ENCODE assay signal across 32 cellular contexts in the genomic region with DNA sequence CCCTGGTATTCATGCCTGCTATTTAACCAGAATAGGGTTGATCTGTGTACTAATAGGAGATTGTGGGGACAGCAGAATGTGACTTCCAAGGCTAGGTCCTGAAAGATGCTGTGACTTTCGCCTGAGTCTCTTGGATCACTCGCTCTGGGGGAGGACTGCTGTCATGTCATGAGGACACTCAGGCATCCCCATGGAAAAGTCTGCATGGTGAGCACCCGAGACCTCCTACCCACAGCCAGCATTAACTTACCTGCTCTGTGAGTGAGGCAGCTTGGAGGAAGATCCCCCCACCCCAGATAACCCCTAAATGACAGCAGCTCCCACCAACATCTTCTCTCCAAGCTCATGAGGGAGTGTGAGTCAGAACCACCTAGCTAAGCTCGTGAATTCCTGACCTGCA. TPM values are rescaled to one million over a fixed set of nuclear protein-coding genes. Genes with fewer than 3 reads are reported as not detected.
"Had no signal": no experiment of that assay in that cellular context is flagged by ENCODE, and none has a peak within 500 bp of the region (broad histone marks: within the 10 kb centered on the region; RNA-seq: fewer than 3 reads in every experiment).

No MANE protein-coding gene starts in this region.

- H3K27me3 Mint-ChIP-seq: activated CD4-positive, alpha-beta T cell treated with anti-CD3 and anti-CD28 coated beads, Interleukin-2, amount 10 ng/mL, durations not matched to agents 7 days and 5 days had no signal

- H3K9me3 Mint-ChIP-seq: activated CD4-positive, alpha-beta memory T cell treated with anti-CD3 and anti-CD28 coated beads, Interleukin-2, amount 10 ng/mL, durations not matched to agents 7 days and 5 days; activated CD4-positive, alpha-beta T cell treated with anti-CD3 and anti-CD28 coated beads, Interleukin-2, amount 10 ng/mL, durations not matched to agents 7 days and 5 days; activated naive CD4-positive, alpha-beta T cell treated with anti-CD3 and anti-CD28 coated beads, Interleukin-2, amount 10 ng/mL, durations not matched to agents 7 days and 5 days; activated naive CD4-positive, alpha-beta T cell treated with anti-CD3 and anti-CD28 coated beads, Interleukin-2, amount 50 U/mL, for 72 hours; activated naive CD8-positive, alpha-beta T cell treated with anti-CD3 and anti-CD28 coated beads, Interleukin-2, amount 10 ng/mL, durations not matched to agents 7 days and 5 days; central memory CD8-positive, alpha-beta T cell had no signal

- H3K36me3 Mint-ChIP-seq: activated naive CD4-positive, alpha-beta T cell treated with anti-CD3 and anti-CD28 coated beads, Interleukin-2, amount 10 ng/mL, durations not matched to agents 7 days and 5 days; activated naive CD4-positive, alpha-beta T cell treated with anti-CD3 and anti-CD28 coated beads, Interleukin-2, amount 50 U/mL, for 72 hours; activated naive CD8-positive, alpha-beta T cell treated with anti-CD3 and anti-CD28 coated beads, Interleukin-2, amount 10 ng/mL, durations not matched to agents 7 days and 5 days; brain had no signal

- H3K27ac Mint-ChIP-seq: activated CD4-positive, alpha-beta memory T cell treated with anti-CD3 and anti-CD28 coated beads, Interleukin-2, amount 10 ng/mL, durations not matched to agents 7 days and 5 days; activated CD4-positive, alpha-beta T cell treated with anti-CD3 and anti-CD28 coated beads for 36 hours; activated CD4-positive, alpha-beta T cell treated with anti-CD3 and anti-CD28 coated beads, Interleukin-2, amount 10 ng/mL, durations not matched to agents 7 days and 5 days; activated naive CD4-positive, alpha-beta T cell treated with anti-CD3 and anti-CD28 coated beads, Interleukin-2, amount 10 ng/mL, durations not matched to agents 7 days and 5 days; activated naive CD4-positive, alpha-beta T cell treated with anti-CD3 and anti-CD28 coated beads, Interleukin-2, amount 50 U/mL, for 72 hours; activated naive CD8-positive, alpha-beta T cell treated with anti-CD3 and anti-CD28 coated beads, Interleukin-2, amount 10 ng/mL, durations not matched to agents 7 days and 5 days; brain had no signal

- H3K4me1 Mint-ChIP-seq: activated CD4-positive, alpha-beta memory T cell treated with anti-CD3 and anti-CD28 coated beads, Interleukin-2, amount 10 ng/mL, durations not matched to agents 7 days and 5 days; activated CD4-positive, alpha-beta T cell treated with anti-CD3 and anti-CD28 coated beads for 36 hours; activated CD4-positive, alpha-beta T cell treated with anti-CD3 and anti-CD28 coated beads, Interleukin-2, amount 10 ng/mL, durations not matched to agents 7 days and 5 days; activated naive CD4-positive, alpha-beta T cell treated with anti-CD3 and anti-CD28 coated beads, Interleukin-2, amount 10 ng/mL, durations not matched to agents 7 days and 5 days; activated naive CD8-positive, alpha-beta T cell treated with anti-CD3 and anti-CD28 coated beads, Interleukin-2, amount 10 ng/mL, durations not matched to agents 7 days and 5 days; brain; central memory CD8-positive, alpha-beta T cell had no signal

- H3K4me1 ChIP-seq: ascending aorta, breast epithelium, esophagus squamous epithelium, gastroesophageal sphincter had no signal

- H3K27ac ChIP-seq: ascending aorta, breast epithelium, cardiac muscle cell, epithelial cell of prostate, esophagus squamous epithelium, gastroesophageal sphincter had no signal

- DNase-seq: activated CD4-positive, alpha-beta memory T cell treated with anti-CD3 and anti-CD28 coated beads, Interleukin-2, amount 10 ng/mL, durations not matched to agents 7 days and 5 days; activated CD4-positive, alpha-beta T cell treated with anti-CD3 and anti-CD28 coated beads for 36 hours; activated CD4-positive, alpha-beta T cell treated with anti-CD3 and anti-CD28 coated beads, Interleukin-2, amount 10 ng/mL, durations not matched to agents 7 days and 5 days; activated CD4-positive, alpha-beta T cell treated with anti-CD3 and anti-CD28 coated beads, Interleukin-2, amount 50 U/mL, for 4 hours; activated CD4-positive, CD25-positive, alpha-beta regulatory T cell; activated CD4-positive, CD25-positive, alpha-beta regulatory T cell treated with anti-CD3 and anti-CD28 coated beads, Interleukin-2, amount 50 U/mL, for 72 hours; activated gamma-delta T cell; activated naive CD4-positive, alpha-beta T cell; activated naive CD4-positive, alpha-beta T cell treated with anti-CD3 and anti-CD28 coated beads, Interleukin-2, amount 10 ng/mL, durations not matched to agents 7 days and 5 days; activated naive CD8-positive, alpha-beta T cell treated with anti-CD3 and anti-CD28 coated beads, Interleukin-2, amount 10 ng/mL, durations not matched to agents 7 days and 5 days; activated T-cell treated with anti-CD3 and anti-CD28 coated beads, Interleukin-2, amount 50 U/mL, for 1 hour; activated T-cell treated with anti-CD3 and anti-CD28 coated beads, Interleukin-2, amount 50 U/mL, for 48 hours; cortex of kidney; dermis blood vessel endothelial cell; effector CD8-positive, alpha-beta T cell; esophagus squamous epithelium; foreskin melanocyte; T-helper 2 cell had no signal

- H3K9me3 ChIP-seq: ascending aorta, breast epithelium, esophagus squamous epithelium, gastroesophageal sphincter had no signal

- H3K36me3 ChIP-seq: ascending aorta, breast epithelium, cardiac muscle cell, esophagus squamous epithelium, gastroesophageal sphincter had no signal

- H3K4me3 ChIP-seq: ascending aorta, breast epithelium, cardiac muscle cell, esophagus squamous epithelium, gastroesophageal sphincter had no signal

- H3K4me3 Mint-ChIP-seq: activated CD4-positive, alpha-beta memory T cell treated with anti-CD3 and anti-CD28 coated beads, Interleukin-2, amount 10 ng/mL, durations not matched to agents 7 days and 5 days; activated CD4-positive, alpha-beta T cell treated with anti-CD3 and anti-CD28 coated beads for 36 hours; activated CD4-positive, alpha-beta T cell treated with anti-CD3 and anti-CD28 coated beads, Interleukin-2, amount 10 ng/mL, durations not matched to agents 7 days and 5 days; activated naive CD4-positive, alpha-beta T cell treated with anti-CD3 and anti-CD28 coated beads, Interleukin-2, amount 10 ng/mL, durations not matched to agents 7 days and 5 days; activated naive CD8-positive, alpha-beta T cell treated with anti-CD3 and anti-CD28 coated beads, Interleukin-2, amount 10 ng/mL, durations not matched to agents 7 days and 5 days; brain; central memory CD8-positive, alpha-beta T cell had no signal

- H3K27me3 ChIP-seq: ascending aorta had no signal

- ATAC-seq: activated CD4-positive, alpha-beta T cell treated with anti-CD3 and anti-CD28 coated beads for 36 hours; activated naive CD4-positive, alpha-beta T cell treated with anti-CD3 and anti-CD28 coated beads, Interleukin-2, amount 50 U/mL, for 72 hours; gastroesophageal sphincter had no signal

RNA-seq across cellular contexts. Expression of a gene that starts 30.3 kb away (rescaled TPM):
- total RNA-seq: activated CD4-positive, alpha-beta memory T cell treated with anti-CD3 and anti-CD28 coated beads, Interleukin-2, amount 10 ng/mL, durations not matched to agents 7 days and 5 days; activated CD4-positive, alpha-beta T cell treated with anti-CD3 and anti-CD28 coated beads for 36 hours; activated CD4-positive, alpha-beta T cell treated with anti-CD3 and anti-CD28 coated beads, Interleukin-2, amount 10 ng/mL, durations not matched to agents 7 days and 5 days; activated naive CD4-positive, alpha-beta T cell treated with anti-CD3 and anti-CD28 coated beads, Interleukin-2, amount 50 U/mL, for 72 hours; activated naive CD8-positive, alpha-beta T cell treated with anti-CD3 and anti-CD28 coated beads, Interleukin-2, amount 10 ng/mL, durations not matched to agents 7 days and 5 days; ascending aorta; breast epithelium; cardiac muscle cell; cerebellum; dermis blood vessel endothelial cell; endothelial cell of umbilical vein; esophagus squamous epithelium; fibroblast of lung; fibroblast of villous mesenchyme; gastroesophageal sphincter; glomerular endothelial cell; T-helper 1 cell treated with Interleukin-12 subunit alpha and Interleukin-12 subunit beta and Interleukin-4 antibody, amounts not matched to agents 30 ng/mL and 1 ng/mL, for 36 hours had no signal
